In genomic region chr7:74026406-74027123, GRCh38 we compare ENCODE assay signal across 8 cellular contexts. TPM values are rescaled to one million over a fixed set of nuclear protein-coding genes. Genes with fewer than 3 reads are reported as not detected.
A peak's percentile ranks its signal among the peaks of the same experiment; 100 is the strongest.
DNase-seq lines count a peak whose midpoint lies in the region; ATAC-seq and TF ChIP-seq lines count a peak whose summit lies in the region.

No MANE protein-coding gene starts in this region.

- ATAC-seq in SK-N-SH treated with all-trans-retinoic acid at 6 μM for 48 hours: peak; percentile 83
- ATAC-seq in activated naive CD4-positive, alpha-beta T cell treated with anti-CD3 and anti-CD28 coated beads, Interleukin-2, amount 50 U/mL, for 72 hours: peak; percentile 76
- ATAC-seq in Right ventricle myocardium inferior: peak; percentile 63
- ATAC-seq in GM21381 (IDR thresholded peaks at IDR 0.05; ENCODE audit: unreplicated experiment): no peak

- no peaks in the 10 kb centered on the region for H3K9me3 Mint-ChIP-seq in activated naive CD4-positive, alpha-beta T cell treated with anti-CD3 and anti-CD28 coated beads, Interleukin-2, amount 50 U/mL, for 72 hours

- peak; percentile 94 to 97 (median 96) for TF ChIP-seq CTCF in transverse colon (IDR thresholded peaks at IDR 0.05)

- 10 to 12% methylated on average over 4 to 14 of the region's 14 CpGs for WGBS in transverse colon (ENCODE audit: low coverage in 1 of 2), 2 donors

- TF ChIP-seq EP300 in transverse colon (IDR thresholded peaks at IDR 0.05; ENCODE audit: low read depth): no peak

- H3K36me3 Mint-ChIP-seq in activated naive CD4-positive, alpha-beta T cell treated with anti-CD3 and anti-CD28 coated beads, Interleukin-2, amount 50 U/mL, for 72 hours: no peaks in the 10 kb centered on the region

- intact Hi-C loops in Right ventricle myocardium inferior (cut with DNase I) (loop anchor here (2.0 to 5.0 kb wide), 2 partner anchors 144 to 158 kb away; no protein-coding TSS in a partner anchor), posterior cingulate gyrus (cut with DNase I) (loop anchor here (2.0 to 5.0 kb wide), 2 partner anchors 44 to 160 kb away; no protein-coding TSS in a partner anchor), transverse colon (cut with DNase I; ENCODE audit: low total_unique reads) (no loop called here)

- no peak overlapping the region for H3K4me3 ChIP-seq in transverse colon

- H3K4me1 ChIP-seq in transverse colon: peaks cover 17 to 41% (median 21%) of the 10 kb centered on the region in 4 donors

- H3K27ac Mint-ChIP-seq in activated naive CD4-positive, alpha-beta T cell treated with anti-CD3 and anti-CD28 coated beads, Interleukin-2, amount 50 U/mL, for 72 hours: no peak overlapping the region

- no peaks in the 10 kb centered on the region for H3K9me3 ChIP-seq in transverse colon

- peak overlapping the region; percentile 77 to 95 (median 82) for H3K27ac ChIP-seq in transverse colon

- no peaks in the 10 kb centered on the region for H3K36me3 ChIP-seq in transverse colon

- DNase-seq in Daoy (ENCODE audit: low read depth) (peak; percentile 84), HT1080 (ENCODE audit: low read depth) (peak; percentile 55), Right ventricle myocardium inferior (ENCODE audit: missing footprints) (peak; percentile 90), posterior cingulate gyrus (peak; percentile 74 to 97 (median 89)), transverse colon (peak; percentile 79)
- peak in 1 of 2 donors; percentile 76 for DNase-seq in activated naive CD4-positive, alpha-beta T cell treated with anti-CD3 and anti-CD28 coated beads, Interleukin-2, amount 50 U/mL, for 72 hours (ENCODE audit: low spot score in 2 of 2)

- peaks cover 6% of the 10 kb centered on the region for H3K27me3 ChIP-seq in transverse colon

- in situ Hi-C loops in transverse colon (cut with MboI; ENCODE audit: low pct_ligation_motif_present in 1 of 4, low pct_unique_long_range_greater_than_20kb in 1 of 4, low sequenced_read_pairs in 3 of 4): loop anchor here in 3 of 4 donors (10.0 kb wide), 1 partner anchor 152 kb away; no protein-coding TSS in a partner anchor

- no peak for TF ChIP-seq POLR2A in transverse colon (IDR thresholded peaks at IDR 0.05)

TF ChIP-seq in SK-N-SH treated with all-trans-retinoic acid at 6 μM for 48 hours, 23 proteins besides CTCF, POLR2A, EP300 and RAD21:
- TF ChIP-seq TCF4 (CRISPR knock-in tag; IDR thresholded peaks at IDR 0.05; ENCODE audit: borderline replicate concordance) (no peak), ZFP30 (CRISPR knock-in tag; IDR thresholded peaks at IDR 0.05) (no peak), GLIS3 (CRISPR knock-in tag; IDR thresholded peaks at IDR 0.05) (no peak), CSDC2 (CRISPR knock-in tag; IDR thresholded peaks at IDR 0.05) (no peak), ZFP3 (CRISPR knock-in tag; IDR thresholded peaks at IDR 0.05) (peak; percentile 76; the same call in 1 of the 2 replicates), ZNF8 (CRISPR knock-in tag; IDR thresholded peaks at IDR 0.05) (peak; percentile 19; the same call in 1 of the 2 replicates), PPARA (CRISPR knock-in tag; IDR thresholded peaks at IDR 0.05; ENCODE audit: borderline replicate concordance) (no peak)
- TF ChIP-seq, protein P1, sequence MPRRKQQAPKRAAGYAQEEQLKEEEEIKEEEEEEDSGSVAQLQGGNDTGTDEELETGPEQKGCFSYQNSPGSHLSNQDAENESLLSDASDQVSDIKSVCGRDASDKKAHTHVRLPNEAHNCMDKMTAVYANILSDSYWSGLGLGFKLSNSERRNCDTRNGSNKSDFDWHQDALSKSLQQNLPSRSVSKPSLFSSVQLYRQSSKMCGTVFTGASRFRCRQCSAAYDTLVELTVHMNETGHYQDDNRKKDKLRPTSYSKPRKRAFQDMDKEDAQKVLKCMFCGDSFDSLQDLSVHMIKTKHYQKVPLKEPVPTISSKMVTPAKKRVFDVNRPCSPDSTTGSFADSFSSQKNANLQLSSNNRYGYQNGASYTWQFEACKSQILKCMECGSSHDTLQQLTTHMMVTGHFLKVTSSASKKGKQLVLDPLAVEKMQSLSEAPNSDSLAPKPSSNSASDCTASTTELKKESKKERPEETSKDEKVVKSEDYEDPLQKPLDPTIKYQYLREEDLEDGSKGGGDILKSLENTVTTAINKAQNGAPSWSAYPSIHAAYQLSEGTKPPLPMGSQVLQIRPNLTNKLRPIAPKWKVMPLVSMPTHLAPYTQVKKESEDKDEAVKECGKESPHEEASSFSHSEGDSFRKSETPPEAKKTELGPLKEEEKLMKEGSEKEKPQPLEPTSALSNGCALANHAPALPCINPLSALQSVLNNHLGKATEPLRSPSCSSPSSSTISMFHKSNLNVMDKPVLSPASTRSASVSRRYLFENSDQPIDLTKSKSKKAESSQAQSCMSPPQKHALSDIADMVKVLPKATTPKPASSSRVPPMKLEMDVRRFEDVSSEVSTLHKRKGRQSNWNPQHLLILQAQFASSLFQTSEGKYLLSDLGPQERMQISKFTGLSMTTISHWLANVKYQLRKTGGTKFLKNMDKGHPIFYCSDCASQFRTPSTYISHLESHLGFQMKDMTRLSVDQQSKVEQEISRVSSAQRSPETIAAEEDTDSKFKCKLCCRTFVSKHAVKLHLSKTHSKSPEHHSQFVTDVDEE (CRISPR knock-in tag; IDR thresholded peaks at IDR 0.05): peak; percentile 42; the same call in 1 of the 2 replicates
- TF ChIP-seq, protein P2, sequence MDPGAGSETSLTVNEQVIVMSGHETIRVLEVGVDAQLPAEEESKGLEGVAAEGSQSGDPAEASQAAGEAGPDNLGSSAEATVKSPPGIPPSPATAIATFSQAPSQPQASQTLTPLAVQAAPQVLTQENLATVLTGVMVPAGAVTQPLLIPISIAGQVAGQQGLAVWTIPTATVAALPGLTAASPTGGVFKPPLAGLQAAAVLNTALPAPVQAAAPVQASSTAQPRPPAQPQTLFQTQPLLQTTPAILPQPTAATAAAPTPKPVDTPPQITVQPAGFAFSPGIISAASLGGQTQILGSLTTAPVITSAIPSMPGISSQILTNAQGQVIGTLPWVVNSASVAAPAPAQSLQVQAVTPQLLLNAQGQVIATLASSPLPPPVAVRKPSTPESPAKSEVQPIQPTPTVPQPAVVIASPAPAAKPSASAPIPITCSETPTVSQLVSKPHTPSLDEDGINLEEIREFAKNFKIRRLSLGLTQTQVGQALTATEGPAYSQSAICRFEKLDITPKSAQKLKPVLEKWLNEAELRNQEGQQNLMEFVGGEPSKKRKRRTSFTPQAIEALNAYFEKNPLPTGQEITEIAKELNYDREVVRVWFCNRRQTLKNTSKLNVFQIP (CRISPR knock-in tag; IDR thresholded peaks at IDR 0.05; ENCODE audit: borderline replicate concordance, low read depth): no peak
TF ChIP-seq in SK-N-SH treated with all-trans-retinoic acid at 6 μM for 48 hours: peak in this region for 3.

RNA-seq across cellular contexts. Expression of gene ELN, which starts 1.4 kb away (rescaled TPM):
- total RNA-seq in Daoy (2014; rRNA removed; shearing (Covaris generic)): 0.06 and 0.23 TPM in 2 replicates
- total RNA-seq in HT1080 (2014; rRNA removed; shearing (Covaris generic)): not detected in 2 replicates
- not detected in 2 replicates for polyA plus RNA-seq in HT1080 (2015; cell fraction: cytosol; rRNA removed)
- 0.05 TPM in 1 of 2 replicates, not detected in the other for polyA plus RNA-seq in HT1080 (2015; cell fraction: nucleus; rRNA removed)
- not detected for total RNA-seq in activated naive CD4-positive, alpha-beta T cell treated with anti-CD3 and anti-CD28 coated beads, Interleukin-2, amount 50 U/mL, for 72 hours
- 29.9 TPM for total RNA-seq in Right ventricle myocardium inferior
- 100 to 1,000 TPM in 1 of 4 donors, 10 to 100 TPM in 2, 1 to 10 TPM in 1; 8.4 to 147 (median 25.8) TPM for total RNA-seq in transverse colon

RNA-seq across cellular contexts. Expression of gene LIMK1, which starts 57.0 kb away (rescaled TPM):
- 41.0 and 52.2 TPM in 2 replicates for total RNA-seq in Daoy (2014; rRNA removed; shearing (Covaris generic))
- total RNA-seq in HT1080 (2014; rRNA removed; shearing (Covaris generic)): 36.5 and 46.6 TPM in 2 replicates
- polyA plus RNA-seq in HT1080 (2015; cell fraction: cytosol; rRNA removed): 47.7 and 51.3 TPM in 2 replicates
- 31.0 and 36.1 TPM in 2 replicates for polyA plus RNA-seq in HT1080 (2015; cell fraction: nucleus; rRNA removed)
- total RNA-seq in activated naive CD4-positive, alpha-beta T cell treated with anti-CD3 and anti-CD28 coated beads, Interleukin-2, amount 50 U/mL, for 72 hours: 10 to 100 TPM; 12.2 to 17.1 TPM
- total RNA-seq in Right ventricle myocardium inferior: 8.7 TPM
- 10 to 100 TPM; 13.4 to 44.2 (median 27.1) TPM for total RNA-seq in transverse colon
